ENCODE assay signal across 19 cellular contexts in genomic region chr5:75142566-75143136, GRCh38.
"Had no signal": no experiment of that assay in that cellular context is flagged by ENCODE, and none has a peak within 500 bp of the region (broad histone marks: within the 10 kb centered on the region; RNA-seq: fewer than 3 reads in every experiment).

No MANE protein-coding gene starts in this region.

- ATAC-seq: activated T-helper 17 cell treated with anti-CD3 and anti-CD28 coated beads, Interleukin-2, amount 50 U/mL, for 72 hours; gastrocnemius medialis; left colon; right lobe of liver had no signal

- H3K27ac Mint-ChIP-seq: activated CD4-positive, alpha-beta memory T cell treated with anti-CD3 and anti-CD28 coated beads, Interleukin-2, amount 10 ng/mL, durations not matched to agents 7 days and 5 days; activated naive CD4-positive, alpha-beta T cell treated with anti-CD3 and anti-CD28 coated beads, Interleukin-2, amount 50 U/mL, for 72 hours; activated T-helper 17 cell treated with anti-CD3 and anti-CD28 coated beads, Interleukin-2, amount 50 U/mL, for 72 hours; memory B cell had no signal

- H3K36me3 Mint-ChIP-seq: memory B cell had no signal

- H3K27me3 ChIP-seq: breast epithelium, colonic mucosa, dorsolateral prefrontal cortex, esophagus squamous epithelium, gastrocnemius medialis, right lobe of liver, uterus had no signal

- H3K9me3 ChIP-seq: breast epithelium, colonic mucosa, esophagus squamous epithelium, gastrocnemius medialis, right lobe of liver, uterus had no signal

- H3K27ac ChIP-seq: breast epithelium, colonic mucosa, dorsolateral prefrontal cortex, esophagus squamous epithelium, gastrocnemius medialis, right lobe of liver, skin epidermis, uterus had no signal

- H3K4me3 ChIP-seq: breast epithelium, colonic mucosa, dorsolateral prefrontal cortex, esophagus squamous epithelium, gastrocnemius medialis, right lobe of liver, skin epidermis, uterus had no signal

- H3K4me1 ChIP-seq: breast epithelium, colonic mucosa, esophagus squamous epithelium, gastrocnemius medialis, right lobe of liver, uterus had no signal

- H3K36me3 ChIP-seq: breast epithelium, colonic mucosa, esophagus squamous epithelium, gastrocnemius medialis, right lobe of liver, uterus had no signal

- DNase-seq: activated CD4-positive, alpha-beta memory T cell treated with anti-CD3 and anti-CD28 coated beads, Interleukin-2, amount 10 ng/mL, durations not matched to agents 7 days and 5 days; activated CD4-positive, alpha-beta T cell treated with anti-CD3 and anti-CD28 coated beads for 4 hours; colonic mucosa; dorsolateral prefrontal cortex; esophagus squamous epithelium; gastrocnemius medialis; hippocampal formation; left colon; occipital lobe; right lobe of liver; stimulated activated CD4-positive, alpha-beta T cell treated with anti-CD3 and anti-CD28 coated beads, Interleukin-1b, Interleukin-23, amount 100 ng/mL, for 48 hours; T-helper 9 cell; trophoblast cell; uterus had no signal

- H3K27me3 Mint-ChIP-seq: activated CD4-positive, alpha-beta memory T cell treated with anti-CD3 and anti-CD28 coated beads, Interleukin-2, amount 10 ng/mL, durations not matched to agents 7 days and 5 days; activated T-helper 17 cell treated with anti-CD3 and anti-CD28 coated beads, Interleukin-2, amount 50 U/mL, for 72 hours had no signal

- H3K4me3 Mint-ChIP-seq: activated CD4-positive, alpha-beta memory T cell treated with anti-CD3 and anti-CD28 coated beads, Interleukin-2, amount 10 ng/mL, durations not matched to agents 7 days and 5 days; activated T-helper 17 cell treated with anti-CD3 and anti-CD28 coated beads, Interleukin-2, amount 50 U/mL, for 72 hours; memory B cell had no signal

- H3K4me1 Mint-ChIP-seq: activated CD4-positive, alpha-beta memory T cell treated with anti-CD3 and anti-CD28 coated beads, Interleukin-2, amount 10 ng/mL, durations not matched to agents 7 days and 5 days; activated T-helper 17 cell treated with anti-CD3 and anti-CD28 coated beads, Interleukin-2, amount 50 U/mL, for 72 hours; memory B cell had no signal
